Comparison of ENCODE assay signal across 15 cellular contexts in genomic region chr19:56946164-56946563, GRCh38.
DNase-seq lines count a peak whose midpoint lies in the region; ATAC-seq, FAIRE-seq and TF ChIP-seq lines count a peak whose summit lies in the region.
"Had no signal": no experiment of that assay in that cellular context is flagged by ENCODE, and none has a peak within 500 bp of the region (broad histone marks: within the 10 kb centered on the region; RNA-seq: fewer than 3 reads in every experiment).

No MANE protein-coding gene starts in this region.

- DNase-seq in SK-N-SH: peak; percentile 75
- DNase-seq in K562 (ENCODE audit: extremely low read depth in 1 of 4, low spot score in 3 of 4): no peak
- DNase-seq in middle frontal gyrus (ENCODE audit: extremely low spot score, low spot score): peak; percentile 66
- peak; percentile 76 for DNase-seq in superior temporal gyrus (ENCODE audit: extremely low spot score)
- no peak for DNase-seq in NCI-H187 treated with DMSO at 0.1 percent for 48 hours (lab: John Stamatoyannopoulos, UW)
- DNase-seq: CD4-positive, alpha-beta T cell; HFFc6; NCI-H1436; NCI-H2081; NCI-H82; Peyer's patch; Right ventricle myocardium superior had no signal

- H3K9ac ChIP-seq in SK-N-SH (no peak overlapping the region), K562 (ENCODE audit: insufficient read depth in 1 of 2, low read depth in 2 of 2, low read length in 2 of 2) (no peak overlapping the region)

- POLR2A ChIA-PET in SK-N-SH (lab: Yijun Ruan, JAX) (no interaction called here), K562 (lab: Yijun Ruan, JAX) (no interaction called here)

- H3K4me3 ChIP-seq in SK-N-SH (ENCODE audit: low read depth in 2 of 2, low read length in 1 of 2) (no peak overlapping the region), K562 (no peak overlapping the region)
- H3K4me3 ChIP-seq: Peyer's patch had no signal

- H3K4me1 ChIP-seq in SK-N-SH (ENCODE audit: control insufficient read depth in 1 of 2, insufficient read depth in 2 of 2, low read depth in 1 of 2, low read length in 1 of 2) (no peaks in the 10 kb centered on the region), K562 (replicated peaks in 1 of 2; ENCODE audit: control insufficient read depth in 2 of 2, insufficient read depth in 2 of 2, low read length in 2 of 2) (no peaks in the 10 kb centered on the region)
- H3K4me1 ChIP-seq: Peyer's patch had no signal

- no peaks in the 10 kb centered on the region for H3F3A ChIP-seq in SK-N-SH (replicated peaks; ENCODE audit: insufficient read depth)

- BruUV-seq in K562 (replicated peaks; lab: Mats Ljungman, UMichigan): no TSS peak

- no peaks in the 10 kb centered on the region for H3K9me2 ChIP-seq in SK-N-SH

- no peak for TF ChIP-seq CTCF in SK-N-SH (IDR thresholded peaks at IDR 0.05)
- TF ChIP-seq CTCF in K562 (IDR thresholded peaks at IDR 0.05 in 2 of 3, conservative IDR thresholded peaks at IDR 0.05 in 1 of 3; ENCODE audit: insufficient read depth in 2 of 3, low read depth in 1 of 3, low read length in 3 of 3): no peak

- no peaks in the 10 kb centered on the region for H3K79me2 ChIP-seq in SK-N-SH (ENCODE audit: insufficient read depth)
- H3K79me2 ChIP-seq in K562 (ENCODE audit: control insufficient read depth, insufficient read depth, low read length): no peaks in the 10 kb centered on the region

- H3K9me1 ChIP-seq in K562 (ENCODE audit: control insufficient read depth, insufficient read depth, low read length): no peaks in the 10 kb centered on the region

- H3K27me3 ChIP-seq in SK-N-SH (ENCODE audit: insufficient read depth) (no peaks in the 10 kb centered on the region), K562 (ENCODE audit: control insufficient read depth in 2 of 2, insufficient read depth in 2 of 2, low read length in 2 of 2) (no peaks in the 10 kb centered on the region)
- H3K27me3 ChIP-seq: Peyer's patch had no signal

- WGBS in SK-N-SH (ENCODE audit: low lambda C conversion rate): 3% methylated on average over 6 of the region's 6 CpGs
- 0% methylated on average over 6 of the region's 6 CpGs for WGBS in K562 (ENCODE audit: insufficient coverage, low coverage, missing lambda C conversion rate)

- TF ChIP-seq EP300 in SK-N-SH (IDR thresholded peaks at IDR 0.05; ENCODE audit: borderline replicate concordance in 1 of 2, low read depth in 1 of 2, low read length in 1 of 2) (no peak), K562 (IDR thresholded peaks at IDR 0.05; ENCODE audit: low read length) (no peak)

- no peak for FAIRE-seq in K562 (lab: Jason Lieb, UNC)

- no peak for TF ChIP-seq POLR2A in K562 (conservative IDR thresholded peaks at IDR 0.05)

- H2AFZ ChIP-seq in SK-N-SH (ENCODE audit: low read depth) (no peak overlapping the region), K562 (ENCODE audit: low read depth, low read length) (no peak overlapping the region)

- no peaks in the 10 kb centered on the region for H4K20me1 ChIP-seq in SK-N-SH (ENCODE audit: insufficient read depth)
- H4K20me1 ChIP-seq in K562 (replicated peaks; ENCODE audit: control insufficient read depth, insufficient read depth, low read length): no peaks in the 10 kb centered on the region

- no peak for ATAC-seq in SK-N-SH treated with all-trans-retinoic acid at 6 μM for 48 hours
- no peak for ATAC-seq in K562
- ATAC-seq in HG02973 (IDR thresholded peaks at IDR 0.05; ENCODE audit: unreplicated experiment): no peak
- ATAC-seq in HG03039 (IDR thresholded peaks at IDR 0.05; ENCODE audit: unreplicated experiment): no peak

- H3K36me3 ChIP-seq in SK-N-SH (replicated peaks in 1 of 2; ENCODE audit: control insufficient read depth in 1 of 2, insufficient read depth in 2 of 2, low read length in 1 of 2) (no peaks in the 10 kb centered on the region), K562 (ENCODE audit: control insufficient read depth, insufficient read depth, low read length) (no peaks in the 10 kb centered on the region)
- H3K36me3 ChIP-seq: Peyer's patch had no signal

- in situ Hi-C loops in K562 (cut with MboI): no loop called here

- CTCF ChIA-PET in SK-N-SH (lab: Yijun Ruan, JAX) (interaction anchor here (0.6 kb wide), 1 partner anchor 154 kb away, joined by 3 read pairs; no protein-coding TSS in a partner anchor), K562 (lab: Yijun Ruan, JAX; ENCODE audit: low intra/inter-chr PET ratio) (no interaction called here)

- H3K4me2 ChIP-seq in SK-N-SH (no peak overlapping the region), K562 (ENCODE audit: insufficient read depth, low read length) (no peak overlapping the region)

- intact Hi-C loops in K562 (cut with micrococcal nuclease): no loop called here

- H3K27ac ChIP-seq in SK-N-SH (ENCODE audit: low read depth in 2 of 2, low read length in 1 of 2) (no peak overlapping the region), K562 (ENCODE audit: extremely low read depth, low read depth, low read length) (no peak overlapping the region)
- H3K27ac ChIP-seq: Peyer's patch had no signal

- TF ChIP-seq RAD21 in SK-N-SH (IDR thresholded peaks at IDR 0.05; ENCODE audit: low read length) (no peak), K562 (CRISPR knock-in tag; conservative IDR thresholded peaks at IDR 0.05 in 1 of 2, IDR thresholded peaks at IDR 0.05 in 1 of 2) (no peak)

- H3K9me3 ChIP-seq in SK-N-SH: 0 out of 2 replicates have a peak, but pooled peaks cover 5% of the 10 kb centered on the region
- no peaks in the 10 kb centered on the region; the same call in 1 of the 2 replicates for H3K9me3 ChIP-seq in K562 (replicated peaks; ENCODE audit: control insufficient read depth, insufficient read depth, low read depth, low read length)

TF ChIP-seq in SK-N-SH, 30 proteins besides CTCF, POLR2A, EP300 and RAD21 (continues in another document):
- no peak for TF ChIP-seq JUND (IDR thresholded peaks at IDR 0.05)
- TF ChIP-seq SMC3 (IDR thresholded peaks at IDR 0.05; ENCODE audit: low read depth, low read length): no peak
- TF ChIP-seq USF2 (IDR thresholded peaks at IDR 0.05; ENCODE audit: borderline replicate concordance, low read depth, low read length): no peak
- no peak for TF ChIP-seq EZH2phosphoT487 (IDR thresholded peaks at IDR 0.05; ENCODE audit: borderline replicate concordance, low read depth)
- no peak for TF ChIP-seq MXI1 (IDR thresholded peaks at IDR 0.05; ENCODE audit: low read depth, low read length)
- TF ChIP-seq GABPA (IDR thresholded peaks at IDR 0.05; ENCODE audit: low read depth): no peak
- no peak for TF ChIP-seq SIN3A (IDR thresholded peaks at IDR 0.05; ENCODE audit: borderline replicate concordance, low read depth, low read length)

TF ChIP-seq in SK-N-SH treated with all-trans-retinoic acid at 6 μM for 48 hours, 23 proteins besides CTCF, POLR2A, EP300 and RAD21:
- no peak for TF ChIP-seq ZNF8 (CRISPR knock-in tag; IDR thresholded peaks at IDR 0.05)
- TF ChIP-seq CSRNP3 (CRISPR knock-in tag; IDR thresholded peaks at IDR 0.05): no peak
- TF ChIP-seq CSDC2 (CRISPR knock-in tag; IDR thresholded peaks at IDR 0.05): no peak
- TF ChIP-seq BACH2 (CRISPR knock-in tag; IDR thresholded peaks at IDR 0.05; ENCODE audit: borderline replicate concordance): no peak

TF ChIP-seq in K562, 482 proteins besides CTCF, POLR2A, EP300 and RAD21:
- TF ChIP-seq RFX1 (IDR thresholded peaks at IDR 0.05): peak; percentile 47
- TF ChIP-seq HMG20A (CRISPR knock-in tag; conservative IDR thresholded peaks at IDR 0.05): no peak
TF ChIP-seq in K562: peak in this region for 1.

Comparison
In these comparisons a context has a peak if more than half of its experiments do, and no peak if none do; other contexts are left out.
1. DNase-seq: peak in SK-N-SH (single experiment), middle frontal gyrus (single experiment) and superior temporal gyrus (single experiment); none in K562 (0 of 4) and NCI-H187 treated with DMSO at 0.1 percent for 48 hours (single experiment).